Comparison of ENCODE assay signal across 1 cellular context in genomic region chr6:290111-290932, GRCh38.
TF ChIP-seq lines count a peak whose summit lies in the region.

No MANE protein-coding gene starts in this region.

TF ChIP-seq in HepG2, 621 proteins besides CTCF, POLR2A, EP300 and RAD21:
- TF ChIP-seq NR1H2 (CRISPR knock-in tag; IDR thresholded peaks at IDR 0.05; ENCODE audit: borderline replicate concordance, low read depth) (no peak), ZNF772 (CRISPR knock-in tag; IDR thresholded peaks at IDR 0.05) (no peak), ZNF430 (CRISPR knock-in tag; IDR thresholded peaks at IDR 0.05) (0 out of 2 replicates have a peak, but pooled peaks have one; percentile 6)
